ENCODE assay signal across 10 cellular contexts in genomic region chr18:58682429-58683069, GRCh38. TPM values are rescaled to one million over a fixed set of nuclear protein-coding genes. Genes with fewer than 3 reads are reported as not detected.
A peak's percentile ranks its signal among the peaks of the same experiment; 100 is the strongest.
DNase-seq lines count a peak whose midpoint lies in the region; ATAC-seq and TF ChIP-seq lines count a peak whose summit lies in the region.
"Had no signal": no experiment of that assay in that cellular context is flagged by ENCODE, and none has a peak within 500 bp of the region (broad histone marks: within the 10 kb centered on the region; RNA-seq: fewer than 3 reads in every experiment).

No MANE protein-coding gene starts in this region.

- TF ChIP-seq CTCF in heart left ventricle (IDR thresholded peaks at IDR 0.05) (no peak), GM13976 (IDR thresholded peaks at IDR 0.05; ENCODE audit: borderline replicate concordance, control extremely low read depth, extremely low read depth, insufficient read depth, missing control alignments) (no peak)

- H3K4me3 ChIP-seq in heart left ventricle: no peak overlapping the region

- H3K9me3 Mint-ChIP-seq in T-cell: no peaks in the 10 kb centered on the region
- no peaks in the 10 kb centered on the region for H3K9me3 Mint-ChIP-seq in stimulated activated naive B cell treated with anti-CD40 and anti-IgM and Interleukin-4, amounts not matched to agents 10 μg/mL and 1 μg/mL and 100 μg/mL, for 72 hours

- DNase-seq in DMS53 (lab: John Stamatoyannopoulos, UW): peak; percentile 46
- DNase-seq in DMS53 treated with DMSO at 0.1 percent for 48 hours (lab: John Stamatoyannopoulos, UW; ENCODE audit: unreplicated experiment): no peak
- DNase-seq in T-cell: no peak
- peak in 4 of 5 donors; percentile 46 to 75 (median 56) for DNase-seq in heart left ventricle
- DNase-seq in stimulated activated naive B cell treated with anti-CD40 and anti-IgM and Interleukin-4, amounts not matched to agents 10 μg/mL and 1 μg/mL and 100 μg/mL, for 72 hours: no peak
- no peak for DNase-seq in GM13976 (ENCODE audit: low spot score)

- H3K4me3 Mint-ChIP-seq in T-cell: no peak overlapping the region
- no peak overlapping the region for H3K4me3 Mint-ChIP-seq in stimulated activated naive B cell treated with anti-CD40 and anti-IgM and Interleukin-4, amounts not matched to agents 10 μg/mL and 1 μg/mL and 100 μg/mL, for 72 hours

- 46 to 55% (median 50%) methylated on average over 5 of the region's 5 CpGs for WGBS in heart left ventricle, 4 donors

- H3K36me3 Mint-ChIP-seq in T-cell: peaks cover 51% of the 10 kb centered on the region
- peaks cover 33 to 56% of the 10 kb centered on the region in 2 donors for H3K36me3 Mint-ChIP-seq in stimulated activated naive B cell treated with anti-CD40 and anti-IgM and Interleukin-4, amounts not matched to agents 10 μg/mL and 1 μg/mL and 100 μg/mL, for 72 hours

- H3K27ac ChIP-seq in heart left ventricle: peak overlapping the region in 1 of 12 donors; percentile 74
- H3K27ac ChIP-seq: 22Rv1, HL-60 had no signal

- in situ Hi-C loops in GM13976 (cut with MboI; ENCODE audit: low sequenced_read_pairs, unreplicated experiment): no loop called here

- H3K9me3 ChIP-seq in heart left ventricle: no peaks in the 10 kb centered on the region

- intact Hi-C loops in heart left ventricle (cut with DNase I): no loop called here

- H3K27ac Mint-ChIP-seq in T-cell: peak overlapping the region; percentile 85 to 89
- H3K27ac Mint-ChIP-seq in stimulated activated naive B cell treated with anti-CD40 and anti-IgM and Interleukin-4, amounts not matched to agents 10 μg/mL and 1 μg/mL and 100 μg/mL, for 72 hours: peak overlapping the region; percentile 22

- POLR2A ChIA-PET in T-cell (lab: Charles Lee): interaction anchor here (0.6 to 1.8 kb wide), 3 partner anchors 9 to 12 kb away, joined by 3 to 6 read pairs (median 3); no protein-coding TSS in a partner anchor

- TF ChIP-seq POLR2A in heart left ventricle (IDR thresholded peaks at IDR 0.05): no peak

- no peaks in the 10 kb centered on the region for H3K27me3 ChIP-seq in heart left ventricle

- ATAC-seq in T-cell (replicated peaks in 1 of 4) (no peak), heart left ventricle (peak in 3 of 4 donors; percentile 27 to 75 (median 47)), HG03457 (IDR thresholded peaks at IDR 0.05; ENCODE audit: unreplicated experiment) (no peak), GM21717 (IDR thresholded peaks at IDR 0.05; ENCODE audit: unreplicated experiment) (no peak)
- no peak for ATAC-seq in stimulated activated naive B cell treated with anti-CD40 and anti-IgM and Interleukin-4, amounts not matched to agents 10 μg/mL and 1 μg/mL and 100 μg/mL, for 72 hours (replicated peaks)

- CTCF ChIA-PET in T-cell (lab: Charles Lee): interaction anchor here (0.9 to 3.3 kb wide), 3 partner anchors 10 to 84 kb away, joined by 3 to 14 read pairs (median 3); partner anchors contain the start of gene MALT1 (in 1 of the 2)

- peaks cover 67 to 84% (median 74%) of the 10 kb centered on the region in 3 donors for H3K4me1 Mint-ChIP-seq in T-cell
- peaks cover 24 to 37% of the 10 kb centered on the region in 2 donors for H3K4me1 Mint-ChIP-seq in stimulated activated naive B cell treated with anti-CD40 and anti-IgM and Interleukin-4, amounts not matched to agents 10 μg/mL and 1 μg/mL and 100 μg/mL, for 72 hours

- peaks cover 0 to 23% (median 9%) of the 10 kb centered on the region in 12 donors for H3K4me1 ChIP-seq in heart left ventricle

- no peaks in the 10 kb centered on the region for H3K27me3 Mint-ChIP-seq in T-cell
- H3K27me3 Mint-ChIP-seq in stimulated activated naive B cell treated with anti-CD40 and anti-IgM and Interleukin-4, amounts not matched to agents 10 μg/mL and 1 μg/mL and 100 μg/mL, for 72 hours: no peaks in the 10 kb centered on the region

- H3K36me3 ChIP-seq in heart left ventricle: peaks cover 0 to 51% (median 30%) of the 10 kb centered on the region in 9 donors

RNA-seq across cellular contexts. Expression of gene MALT1, which starts 11.3 kb away (rescaled TPM):
- total RNA-seq in T-cell: 10 to 100 TPM; 54.5 to 83.2 (median 69.5) TPM
- total RNA-seq in heart left ventricle: 10 to 100 TPM in 7 of 9 donors, 1 to 10 TPM in 2; 9.3 to 18.3 (median 10.4) TPM
- polyA plus RNA-seq in heart left ventricle: 1 to 10 TPM; 5.4 to 6.4 TPM

RNA-seq across cellular contexts. Expression of gene ALPK2, which starts 53.7 kb away (rescaled TPM):
- total RNA-seq in T-cell (1 to 10 TPM in 3 of 5 donors, under 1 TPM in 2; 0.25 to 3.1 (median 1.1) TPM), heart left ventricle (100 to 1,000 TPM in 8 of 9 donors, 10 to 100 TPM in 1; 99.7 to 224 (median 159) TPM)
- 10 to 100 TPM; 13.2 to 31.5 TPM for polyA plus RNA-seq in heart left ventricle

Comparison
In these comparisons a context has a peak if more than half of its experiments do, and no peak if none do; other contexts are left out.
1. DNase-seq: peak in DMS53 (single experiment) and heart left ventricle (4 of 5); none in DMS53 treated with DMSO at 0.1 percent for 48 hours (single experiment), T-cell (0 of 34), stimulated activated naive B cell treated with anti-CD40 and anti-IgM and Interleukin-4, amounts not matched to agents 10 μg/mL and 1 μg/mL and 100 μg/mL, for 72 hours (single experiment) and GM13976 (single experiment).
2. ATAC-seq: peak in heart left ventricle (3 of 4); none in T-cell (0 of 4), stimulated activated naive B cell treated with anti-CD40 and anti-IgM and Interleukin-4, amounts not matched to agents 10 μg/mL and 1 μg/mL and 100 μg/mL, for 72 hours (0 of 2), HG03457 (single experiment) and GM21717 (single experiment).
3. RNA of gene ALPK2, which starts 53.7 kb away (total RNA-seq): 99.7 to 224 TPM in heart left ventricle; 0.25 to 3.1 TPM in T-cell; every median in the first group is over 10 times any median in the second.